Comparison of ENCODE assay signal across 13 cellular contexts in the genomic region with DNA sequence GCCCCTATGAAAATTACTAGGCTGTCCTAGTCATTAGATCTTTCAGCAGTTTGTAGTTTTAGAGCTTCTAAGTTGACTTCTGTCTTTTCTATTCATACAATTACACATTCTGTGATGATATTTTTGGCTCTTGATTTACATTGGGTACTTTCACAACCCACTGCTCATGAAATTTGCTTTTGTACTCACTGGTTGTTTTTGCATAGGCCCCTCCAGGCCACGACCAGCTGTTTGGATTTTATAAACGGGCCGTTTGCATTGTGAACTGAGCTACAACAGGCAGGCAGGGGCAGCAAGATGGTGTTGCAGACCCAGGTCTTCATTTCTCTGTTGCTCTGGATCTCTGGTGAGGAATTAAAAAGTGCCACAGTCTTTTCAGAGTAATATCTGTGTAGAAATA.
DNase-seq lines count a peak whose midpoint lies in the region; ATAC-seq and TF ChIP-seq lines count a peak whose summit lies in the region.
"Had no signal": no experiment of that assay in that cellular context is flagged by ENCODE, and none has a peak within 500 bp of the region (broad histone marks: within the 10 kb centered on the region; RNA-seq: fewer than 3 reads in every experiment).

No MANE protein-coding gene starts in this region.

- intact Hi-C loops in activated B cell treated with CpG ODN at 0.5 μM for 24 hours (cut with micrococcal nuclease): loop anchor here (1.0 to 10.0 kb wide), 2 partner anchors 25 to 270 kb away; no protein-coding TSS in a partner anchor

- no peaks in the 10 kb centered on the region for H3K27me3 Mint-ChIP-seq in activated B cell treated with CpG ODN at 0.5 μM for 24 hours
- H3K27me3 Mint-ChIP-seq: dendritic cell treated with granulocyte-macrophage colony-stimulating factor and Interleukin-4, amounts not matched to agents 40 ng/mL and 50 ng/mL, for 4 days had no signal

- peak overlapping the region; percentile 74 for H3K4me3 Mint-ChIP-seq in activated B cell treated with CpG ODN at 0.5 μM for 24 hours
- H3K4me3 Mint-ChIP-seq: dendritic cell treated with granulocyte-macrophage colony-stimulating factor and Interleukin-4, amounts not matched to agents 40 ng/mL and 50 ng/mL, for 4 days had no signal

- H3K9me3 Mint-ChIP-seq in activated B cell treated with CpG ODN at 0.5 μM for 24 hours: no peaks in the 10 kb centered on the region
- H3K9me3 Mint-ChIP-seq: dendritic cell treated with granulocyte-macrophage colony-stimulating factor and Interleukin-4, amounts not matched to agents 40 ng/mL and 50 ng/mL, for 4 days had no signal

- H3K27ac Mint-ChIP-seq in activated B cell treated with CpG ODN at 0.5 μM for 24 hours: peak overlapping the region; percentile 79
- H3K27ac Mint-ChIP-seq: dendritic cell treated with granulocyte-macrophage colony-stimulating factor and Interleukin-4, amounts not matched to agents 40 ng/mL and 50 ng/mL, for 4 days had no signal

- DNase-seq in activated B cell treated with CpG ODN at 0.5 μM for 24 hours (no peak), NCI-H1105 (lab: John Stamatoyannopoulos, UW) (no peak)
- no peak for DNase-seq in stimulated activated naive CD4-positive, alpha-beta T cell (lab: John Stamatoyannopoulos, UW)
- DNase-seq: activated CD4-positive, CD25-positive, alpha-beta regulatory T cell treated with anti-CD3 and anti-CD28 coated beads, Interleukin-2, amount 50 U/mL, for 72 hours; anterior cingulate cortex; DND-41; PC-9 had no signal

- peak; percentile 79 for ATAC-seq in GM18858 (IDR thresholded peaks at IDR 0.05; ENCODE audit: unreplicated experiment)
- peak; percentile 93 for ATAC-seq in GM21526 (IDR thresholded peaks at IDR 0.05; ENCODE audit: low FRiP score, unreplicated experiment)
- ATAC-seq in HG03095 (IDR thresholded peaks at IDR 0.05; ENCODE audit: unreplicated experiment): peak; percentile 70
- peak; percentile 68 for ATAC-seq in activated B cell treated with CpG ODN at 0.5 μM for 24 hours (ENCODE audit: low read depth)
- ATAC-seq in HG02981 (IDR thresholded peaks at IDR 0.05; ENCODE audit: unreplicated experiment): no peak
- ATAC-seq in GM21737 (IDR thresholded peaks at IDR 0.05; ENCODE audit: unreplicated experiment): no peak

- TF ChIP-seq CTCF in activated B cell treated with CpG ODN at 0.5 μM for 24 hours (IDR thresholded peaks at IDR 0.05): no peak

- CTCF ChIA-PET in activated B cell treated with CpG ODN at 0.5 μM for 24 hours (lab: Charles Lee): interaction anchor here (1.2 to 2.6 kb wide), 5 partner anchors 11 to 53 kb away, joined by 3 to 9 read pairs (median 3); no protein-coding TSS in a partner anchor

- POLR2A ChIA-PET in activated B cell treated with CpG ODN at 0.5 μM for 24 hours (lab: Charles Lee): interaction anchor here (1.0 to 3.1 kb wide), 11 partner anchors 9 to 53 kb away, joined by 3 to 79 read pairs (median 6); no protein-coding TSS in a partner anchor

- peaks cover 64% of the 10 kb centered on the region for H3K4me1 Mint-ChIP-seq in activated B cell treated with CpG ODN at 0.5 μM for 24 hours

- H3K36me3 Mint-ChIP-seq in activated B cell treated with CpG ODN at 0.5 μM for 24 hours (ENCODE audit: low read depth): no peaks in the 10 kb centered on the region

Comparison
In these comparisons a context has a peak if more than half of its experiments do, and no peak if none do; other contexts are left out.
1. ATAC-seq: peak in GM18858 (single experiment), GM21526 (single experiment), HG03095 (single experiment) and activated B cell treated with CpG ODN at 0.5 μM for 24 hours (single experiment); none in HG02981 (single experiment) and GM21737 (single experiment).